In genomic region chr16:89775223-89775622, GRCh38 we compare ENCODE assay signal across 1 cellular context.
TF ChIP-seq lines count a peak whose summit lies in the region.

No MANE protein-coding gene starts in this region.

TF ChIP-seq in H1, 55 proteins besides CTCF, POLR2A, EP300 and RAD21:
- TF ChIP-seq TAF7 (optimal IDR thresholded peaks at IDR 0.05; ENCODE audit: borderline replicate concordance, low read depth, low read length) (no peak), PHF8 (conservative IDR thresholded peaks at IDR 0.05; ENCODE audit: low read depth, low read length) (no peak), RNF2 (IDR thresholded peaks at IDR 0.05; ENCODE audit: borderline replicate concordance, low read depth, low read length, missing control alignments, poor library complexity, severe bottlenecking) (no peak), SP2 (IDR thresholded peaks at IDR 0.05; ENCODE audit: low read length) (no peak)
